33 cellular contexts compared by ENCODE assay signal in the genomic region with DNA sequence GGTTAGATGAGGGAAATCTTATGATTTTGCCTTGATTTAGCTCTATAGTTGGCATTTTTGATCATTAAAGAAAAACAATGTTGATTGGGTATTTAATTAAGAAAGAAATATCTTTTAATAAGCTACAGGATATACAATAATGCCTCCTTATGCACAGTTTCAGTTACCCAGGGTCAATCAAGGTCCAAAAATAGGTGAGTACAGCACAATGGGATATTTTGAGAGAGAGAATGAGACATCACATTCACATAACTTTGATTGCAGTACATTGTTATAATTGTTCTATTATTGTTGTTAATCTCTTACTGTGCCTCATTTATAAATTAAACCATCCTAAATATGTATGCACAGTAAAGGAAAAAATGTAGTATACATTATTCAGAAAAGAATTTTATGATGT.
"Had no signal": no experiment of that assay in that cellular context is flagged by ENCODE, and none has a peak within 500 bp of the region (broad histone marks: within the 10 kb centered on the region; RNA-seq: fewer than 3 reads in every experiment).

No MANE protein-coding gene starts in this region.

- H3K36me3 ChIP-seq: adrenal gland, ascending aorta, cardiac muscle cell had no signal

- H3K9me3 ChIP-seq: adrenal gland, ascending aorta had no signal

- H3K27ac ChIP-seq: adrenal gland, ascending aorta, cardiac muscle cell, VCaP had no signal

- ATAC-seq: activated CD8-positive, alpha-beta T cell treated with anti-CD3 and anti-CD28 coated beads for 36 hours; activated naive CD4-positive, alpha-beta T cell treated with anti-CD3 and anti-CD28 coated beads, Interleukin-2, amount 50 U/mL, for 72 hours; activated T-cell treated with anti-CD3 and anti-CD28 coated beads, Interleukin-2, amount 50 U/mL, for 4 hours; activated T-cell treated with anti-CD3 and anti-CD28 coated beads, Interleukin-2, amount 50 U/mL, for 72 hours; activated T-helper 17 cell treated with anti-CD3 and anti-CD28 coated beads, Interleukin-2, amount 50 U/mL, for 72 hours had no signal

- FAIRE-seq: bronchial epithelial cell, TTC549 had no signal

- DNase-seq: activated B cell treated with CpG ODN at 0.5 μM for 24 hours; activated CD4-positive, alpha-beta memory T cell treated with anti-CD3 and anti-CD28 coated beads for 36 hours; activated CD4-positive, alpha-beta T cell treated with anti-CD3 and anti-CD28 coated beads for 4 hours; activated CD4-positive, alpha-beta T cell treated with anti-CD3 and anti-CD28 coated beads, Interleukin-2, amount 10 ng/mL, durations not matched to agents 24 days and 14 days; activated CD4-positive, alpha-beta T cell treated with anti-CD3 and anti-CD28 coated beads, Interleukin-2, amount 50 U/mL, for 1 hour; activated CD4-positive, alpha-beta T cell treated with anti-CD3 and anti-CD28 coated beads, Interleukin-2, amount 50 U/mL, for 4 hours; activated CD4-positive, CD25-positive, alpha-beta regulatory T cell treated with anti-CD3 and anti-CD28 coated beads, Interleukin-2, amount 50 U/mL, for 72 hours; activated CD8-positive, alpha-beta memory T cell treated with anti-CD3 and anti-CD28 coated beads, Interleukin-2, amount 50 U/mL, for 4 hours; activated CD8-positive, alpha-beta T cell treated with anti-CD3 and anti-CD28 coated beads for 36 hours; activated effector memory CD4-positive, alpha-beta T cell treated with anti-CD3 and anti-CD28 coated beads, Interleukin-2, amount 50 U/mL, for 16 hours; activated gamma-delta T cell treated with Interleukin-2 at 50 U/mL for 16 hours; activated naive CD4-positive, alpha-beta T cell; activated naive CD4-positive, alpha-beta T cell treated with anti-CD3 and anti-CD28 coated beads for 36 hours; activated naive CD4-positive, alpha-beta T cell treated with anti-CD3 and anti-CD28 coated beads, Interleukin-2, amount 50 U/mL, for 16 hours; activated naive CD8-positive, alpha-beta T cell treated with anti-CD3 and anti-CD28 coated beads for 36 hours; activated T-cell treated with anti-CD3 and anti-CD28 coated beads for 4 hours; activated T-cell treated with anti-CD3 and anti-CD28 coated beads, Interleukin-2, amount 50 U/mL, for 1 hour; activated T-cell treated with anti-CD3 and anti-CD28 coated beads, Interleukin-2, amount 50 U/mL, for 4 hours; activated T-cell treated with anti-CD3 and anti-CD28 coated beads, Interleukin-2, amount 50 U/mL, for 72 hours; adrenal gland; amniotic stem cell; caudate nucleus; cerebellar nuclear complex; T-helper 1 cell; T-helper 2 cell; T-helper 9 cell had no signal

- H3K27me3 ChIP-seq: adrenal gland, ascending aorta, cardiac muscle cell had no signal

- H3K4me1 ChIP-seq: adrenal gland, ascending aorta had no signal

- H3K4me3 ChIP-seq: adrenal gland, ascending aorta, cardiac muscle cell had no signal
